ENCODE assay signal across 1 cellular context in the genomic region with DNA sequence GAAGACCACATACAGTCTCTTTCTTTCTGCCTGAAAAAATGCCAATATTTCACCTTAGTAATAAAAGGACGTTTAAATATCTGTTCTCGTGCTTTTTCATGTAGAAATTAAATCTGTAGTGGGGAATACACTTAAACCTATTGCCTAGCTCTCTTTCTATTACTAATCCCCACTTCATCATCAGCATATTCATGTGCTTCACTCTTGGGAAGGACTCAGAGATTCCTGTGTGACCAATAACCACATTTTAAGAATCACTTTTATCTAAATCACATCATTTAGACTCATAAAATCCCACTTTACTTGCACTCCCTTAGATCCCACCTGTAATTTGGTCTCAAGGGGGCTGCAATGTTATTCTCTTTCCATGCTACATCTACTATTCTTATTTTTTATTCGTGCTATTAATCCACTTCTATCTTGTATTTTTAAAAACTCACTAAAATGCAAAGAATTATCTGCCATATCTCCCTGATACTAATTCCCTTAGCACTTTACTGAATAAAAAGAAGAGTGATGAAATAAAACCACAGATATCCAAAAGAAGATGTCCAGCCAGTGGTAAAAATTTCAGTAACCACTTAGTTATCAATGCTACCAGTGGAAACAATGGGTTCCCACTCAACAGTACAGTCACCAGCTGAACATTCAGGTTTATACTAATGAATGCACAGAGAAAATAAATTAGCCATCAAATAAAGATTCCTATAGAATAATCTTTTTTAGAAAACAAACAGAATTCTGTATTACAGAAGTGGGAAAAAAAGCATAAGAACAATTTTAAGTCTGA.
TF ChIP-seq lines count a peak whose summit lies in the region.

No MANE protein-coding gene starts in this region.

TF ChIP-seq in IMR-90, 13 proteins besides CTCF, POLR2A, EP300 and RAD21 (continued from another document):
- TF ChIP-seq MAFK (IDR thresholded peaks at IDR 0.05; ENCODE audit: low read depth, low read length) (no peak), CEBPB (IDR thresholded peaks at IDR 0.05; ENCODE audit: low read depth, low read length) (no peak), NFE2L2 (IDR thresholded peaks at IDR 0.05; ENCODE audit: low read depth, low read length) (no peak), ELK1 (IDR thresholded peaks at IDR 0.05; ENCODE audit: borderline replicate concordance, low read depth, low read length) (no peak), FOS (IDR thresholded peaks at IDR 0.05; ENCODE audit: low read depth, low read length) (no peak), BHLHE40 (IDR thresholded peaks at IDR 0.05; ENCODE audit: low read depth, low read length) (no peak), RCOR1 (IDR thresholded peaks at IDR 0.05; ENCODE audit: insufficient replicate concordance, low read length) (no peak)
- TF ChIP-seq, protein P1, sequence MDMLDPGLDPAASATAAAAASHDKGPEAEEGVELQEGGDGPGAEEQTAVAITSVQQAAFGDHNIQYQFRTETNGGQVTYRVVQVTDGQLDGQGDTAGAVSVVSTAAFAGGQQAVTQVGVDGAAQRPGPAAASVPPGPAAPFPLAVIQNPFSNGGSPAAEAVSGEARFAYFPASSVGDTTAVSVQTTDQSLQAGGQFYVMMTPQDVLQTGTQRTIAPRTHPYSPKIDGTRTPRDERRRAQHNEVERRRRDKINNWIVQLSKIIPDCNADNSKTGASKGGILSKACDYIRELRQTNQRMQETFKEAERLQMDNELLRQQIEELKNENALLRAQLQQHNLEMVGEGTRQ (IDR thresholded peaks at IDR 0.05; ENCODE audit: low read depth, low read length): no peak
